1 cellular context compared by ENCODE assay signal in genomic region chr17:72614871-72615626, GRCh38.
TF ChIP-seq lines count a peak whose summit lies in the region.

No MANE protein-coding gene starts in this region.

TF ChIP-seq in A549, 52 proteins besides CTCF, POLR2A, EP300 and RAD21 (continued from another document):
- TF ChIP-seq SREBF2 (IDR thresholded peaks at IDR 0.05) (no peak), FOXS1 (CRISPR knock-in tag; IDR thresholded peaks at IDR 0.05) (no peak), TP53 (CRISPR knock-in tag; IDR thresholded peaks at IDR 0.05) (0 out of 2 replicates have a peak, but pooled peaks have one; percentile 20), KDM1A (IDR thresholded peaks at IDR 0.05; ENCODE audit: low read depth) (no peak), POLR2AphosphoS2 (conservative IDR thresholded peaks at IDR 0.05; ENCODE audit: low read length) (no peak), MAFK (IDR thresholded peaks at IDR 0.05; ENCODE audit: partially characterized antibody) (no peak), NR3C1 (IDR thresholded peaks at IDR 0.05) (no peak), ZNF302 (CRISPR knock-in tag; IDR thresholded peaks at IDR 0.05) (no peak), NPAS2 (CRISPR knock-in tag; IDR thresholded peaks at IDR 0.05; ENCODE audit: borderline replicate concordance) (no peak), TFCP2L1 (CRISPR knock-in tag; IDR thresholded peaks at IDR 0.05) (no peak), ELK1 (IDR thresholded peaks at IDR 0.05; ENCODE audit: low read depth, low read length) (no peak), CEBPB (IDR thresholded peaks at IDR 0.05) (no peak), ZSCAN20 (CRISPR knock-in tag; IDR thresholded peaks at IDR 0.05) (no peak), MAZ (IDR thresholded peaks at IDR 0.05; ENCODE audit: borderline replicate concordance, low read depth, low read length) (no peak), CBX8 (IDR thresholded peaks at IDR 0.05) (no peak), RARB (CRISPR knock-in tag; IDR thresholded peaks at IDR 0.05) (no peak), NFE2L2 (conservative IDR thresholded peaks at IDR 0.05; ENCODE audit: low read length) (no peak), PHF8 (IDR thresholded peaks at IDR 0.05; ENCODE audit: borderline replicate concordance, low read depth) (no peak)
